9 cellular contexts compared by ENCODE assay signal in genomic region chr12:57588951-57589610, GRCh38. TPM values are rescaled to one million over a fixed set of nuclear protein-coding genes. Genes with fewer than 3 reads are reported as not detected.
DNase-seq lines count a peak whose midpoint lies in the region; ATAC-seq, FAIRE-seq and TF ChIP-seq lines count a peak whose summit lies in the region.
"Not testable (repeated sequence)": the region's sequence is repeated elsewhere in the genome, so short reads cannot be mapped to it uniquely, and the experiment has no call there.
"Had no signal": no experiment of that assay in that cellular context is flagged by ENCODE, and none has a peak within 500 bp of the region (broad histone marks: within the 10 kb centered on the region; RNA-seq: fewer than 3 reads in every experiment).

No MANE protein-coding gene starts in this region.

- H3K4me3 Mint-ChIP-seq in CD8-positive, alpha-beta T cell: peak overlapping the region; percentile 32
- H3K4me3 Mint-ChIP-seq in osteocyte (ENCODE audit: unreplicated experiment): peak overlapping the region; percentile 23

- not testable (repeated sequence) for H3K27ac ChIP-seq in CD8-positive, alpha-beta T cell (ENCODE audit: low read depth, low read length); HEK293 (ENCODE audit: extremely low read depth, low read depth, low read length); SJSA1; H1 (ENCODE audit: low read depth, low read length); thyroid gland

- not testable (repeated sequence) for H4K8ac ChIP-seq in H1 (ENCODE audit: extremely low read depth, insufficient read depth, low read length)

- ATAC-seq in CD8-positive, alpha-beta T cell: not testable (repeated sequence)

- TF ChIP-seq RAD21 in H1 (IDR thresholded peaks at IDR 0.05 in 1 of 2, conservative IDR thresholded peaks at IDR 0.05 in 1 of 2; ENCODE audit: low read depth in 2 of 2, low read length in 2 of 2): not testable (repeated sequence)

- not testable (repeated sequence) for H3K23ac ChIP-seq in H1 (ENCODE audit: insufficient read length)

- FAIRE-seq in H1 (lab: Jason Lieb, UNC): not testable (repeated sequence)

- not testable (repeated sequence) for H3K56ac ChIP-seq in H1 (replicated peaks; ENCODE audit: insufficient read length, low read depth, low read length)

- 0 out of 2 replicates have a peak overlapping the region, but pooled peaks have one; percentile 53 for H2AK5ac ChIP-seq in H1 (ENCODE audit: low read depth, low read length)

- intact Hi-C loops in CD8-positive, alpha-beta T cell (cut with DNase I, micrococcal nuclease): not testable (repeated sequence)
- intact Hi-C loops in thyroid gland (cut with DNase I): loop anchor here (10.0 kb wide), 1 partner anchor 106 kb away; the partner anchor contains the start of gene OS9

- DNase-seq in CD8-positive, alpha-beta T cell; H1 (ENCODE audit: low read depth in 1 of 2, low spot score in 2 of 2); osteocyte (ENCODE audit: extremely low spot score, unreplicated experiment): not testable (repeated sequence)
- DNase-seq in SJSA1 (ENCODE audit: low read depth in 1 of 2, low spot score in 2 of 2): peak; percentile 75 to 81
- peak; percentile 60 for DNase-seq in left kidney (ENCODE audit: low read depth, low spot score)
- DNase-seq in thyroid gland: peak; percentile 47 to 52

- not testable (repeated sequence) for H3K4me2 ChIP-seq in H1 (ENCODE audit: insufficient read depth in 1 of 2, low read depth in 2 of 2, low read length in 2 of 2)

- not testable (repeated sequence) for H2BK12ac ChIP-seq in H1 (ENCODE audit: low read depth, low read length)

- CTCF ChIA-PET in CD8-positive, alpha-beta T cell (lab: Charles Lee): interaction anchor here (0.8 to 1.2 kb wide), 2 partner anchors 13 to 32 kb away, joined by 3 to 4 read pairs; no protein-coding TSS in a partner anchor
- CTCF ChIA-PET in HEK293 (lab: Yijun Ruan, JAX) (interaction anchor here (1.0 to 1.6 kb wide), 2 partner anchors 8 to 32 kb away, joined by 4 to 5 read pairs; no protein-coding TSS in a partner anchor), H1 (lab: Charles Lee; ENCODE audit: partially characterized antibody) (interaction anchor here (1.5 to 6.1 kb wide), 4 partner anchors 18 to 137 kb away, joined by 3 to 40 read pairs (median 16); partner anchors contain the start of genes B4GALNT1 and DTX3)

- peaks cover 5 to 20% of the 10 kb centered on the region in 2 experiments; a peak in 3 of 4 replicates for H3K79me2 ChIP-seq in H1 (ENCODE audit: control insufficient read depth in 1 of 2, insufficient read depth in 2 of 2, low read length in 2 of 2)

- H3K9me3 Mint-ChIP-seq in CD8-positive, alpha-beta T cell; osteocyte (ENCODE audit: unreplicated experiment): not testable (repeated sequence)

- not testable (repeated sequence) for H3K27ac Mint-ChIP-seq in CD8-positive, alpha-beta T cell; osteocyte (ENCODE audit: unreplicated experiment)

- POLR2A ChIA-PET in CD8-positive, alpha-beta T cell (lab: Charles Lee): interaction anchor here (0.6 kb wide), 1 partner anchor 62 kb away, joined by 4 read pairs; no protein-coding TSS in a partner anchor
- POLR2A ChIA-PET in HEK293 (lab: Yijun Ruan, JAX): interaction anchor here (0.6 kb wide), 1 partner anchor 88 kb away, joined by 3 read pairs; no protein-coding TSS in a partner anchor
- POLR2A ChIA-PET in H1 (lab: Charles Lee; ENCODE audit: partially characterized antibody): interaction anchor here (0.6 to 6.2 kb wide), 3 partner anchors 15 to 973 kb away, joined by 3 to 60 read pairs (median 4); partner anchors contain the start of gene DTX3

- H3K36me3 Mint-ChIP-seq in CD8-positive, alpha-beta T cell; osteocyte (ENCODE audit: unreplicated experiment): not testable (repeated sequence)

- H2BK15ac ChIP-seq in H1 (ENCODE audit: low read length): not testable (repeated sequence)

- peaks cover 15% of the 10 kb centered on the region; the same call in 1 of the 2 replicates for H3K23me2 ChIP-seq in H1 (ENCODE audit: low read depth, low read length)

- H4K20me1 ChIP-seq in H1 (replicated peaks in 1 of 2; ENCODE audit: control insufficient read depth in 1 of 2, insufficient read depth in 2 of 2, low read length in 2 of 2): not testable (repeated sequence)

- H3K27me3 Mint-ChIP-seq in CD8-positive, alpha-beta T cell (ENCODE audit: low read depth): not testable (repeated sequence)
- peaks cover 14% of the 10 kb centered on the region for H3K27me3 Mint-ChIP-seq in osteocyte (ENCODE audit: unreplicated experiment)

- not testable (repeated sequence) for H3K9ac ChIP-seq in H1 (replicated peaks in 1 of 4; ENCODE audit: extremely low read depth in 1 of 4, low read depth in 3 of 4, low read length in 3 of 4)

- not testable (repeated sequence) for TF ChIP-seq EP300 in H1 (IDR thresholded peaks at IDR 0.05; ENCODE audit: borderline replicate concordance in 1 of 2, low read depth in 2 of 2, low read length in 2 of 2)

- H3K9me3 ChIP-seq in CD8-positive, alpha-beta T cell (ENCODE audit: low read length); HEK293 (ENCODE audit: control insufficient read depth, insufficient read depth, low read depth, low read length); SJSA1 (replicated peaks); H1 (ENCODE audit: insufficient read depth in 2 of 2, low read depth in 1 of 2, low read length in 1 of 2); thyroid gland: not testable (repeated sequence)

- H4K91ac ChIP-seq in H1 (replicated peaks; ENCODE audit: insufficient read length, low read length): not testable (repeated sequence)

- H3K4me1 Mint-ChIP-seq in CD8-positive, alpha-beta T cell (ENCODE audit: low read depth): peaks cover 32% of the 10 kb centered on the region
- peaks cover 19% of the 10 kb centered on the region for H3K4me1 Mint-ChIP-seq in osteocyte (ENCODE audit: unreplicated experiment)

- TF ChIP-seq POLR2A in H1 (IDR thresholded peaks at IDR 0.05; ENCODE audit: control extremely low read depth in 1 of 2, low read depth in 2 of 2, low read length in 2 of 2); thyroid gland (IDR thresholded peaks at IDR 0.05): not testable (repeated sequence)

- not testable (repeated sequence) for H3K27me3 ChIP-seq in CD8-positive, alpha-beta T cell (ENCODE audit: insufficient read depth, low read length); H1 (replicated peaks in 1 of 4; ENCODE audit: control insufficient read depth in 3 of 4, extremely low read depth in 1 of 4, insufficient read depth in 3 of 4, low read length in 3 of 4); thyroid gland
- H3K27me3 ChIP-seq in SJSA1 (replicated peaks): peaks cover 38% of the 10 kb centered on the region

- not testable (repeated sequence) for H3K79me1 ChIP-seq in H1 (ENCODE audit: low read depth, low read length)

- H3K4ac ChIP-seq in H1 (replicated peaks; ENCODE audit: insufficient read length, low read depth, low read length): not testable (repeated sequence)

- not testable (repeated sequence) for H2AFZ ChIP-seq in H1 (ENCODE audit: low read length)

- not testable (repeated sequence) for H3K36me3 ChIP-seq in CD8-positive, alpha-beta T cell (ENCODE audit: insufficient read depth, low read length); HEK293 (ENCODE audit: control insufficient read depth in 2 of 2, insufficient read depth in 1 of 2, low read length in 2 of 2); thyroid gland
- H3K36me3 ChIP-seq in SJSA1: peaks cover 13% of the 10 kb centered on the region
- peaks cover 0 to 11% (median 0%) of the 10 kb centered on the region in 4 experiments; a peak in 4 of 8 replicates for H3K36me3 ChIP-seq in H1 (ENCODE audit: control insufficient read depth in 2 of 4, insufficient read depth in 4 of 4, low read length in 3 of 4)

- H3K4me3 ChIP-seq in CD8-positive, alpha-beta T cell (ENCODE audit: low read depth, low read length); HEK293 (ENCODE audit: low read depth, low read length); SJSA1; H1 (ENCODE audit: extremely low read depth in 1 of 4, insufficient read depth in 2 of 4, low read depth in 3 of 4, low read length in 4 of 4); thyroid gland (replicated peaks in 1 of 3): not testable (repeated sequence)

- H2BK120ac ChIP-seq in H1 (replicated peaks; ENCODE audit: low read depth, low read length): not testable (repeated sequence)

- not testable (repeated sequence) for H4K5ac ChIP-seq in H1 (ENCODE audit: insufficient read length, low read depth, low read length)

- not testable (repeated sequence) for TF ChIP-seq CTCF in CD8-positive, alpha-beta T cell (IDR thresholded peaks at IDR 0.05); HEK293 (tag by site-specific recombination; IDR thresholded peaks at IDR 0.05); H1 (IDR thresholded peaks at IDR 0.05; ENCODE audit: control extremely low read depth in 1 of 3, insufficient read depth in 1 of 3, low read depth in 1 of 3, low read length in 3 of 3); osteocyte (IDR thresholded peaks at IDR 0.05); thyroid gland (IDR thresholded peaks at IDR 0.05)

- H2BK5ac ChIP-seq in H1 (ENCODE audit: low read depth, low read length): not testable (repeated sequence)

- H3K4me1 ChIP-seq in CD8-positive, alpha-beta T cell (ENCODE audit: insufficient read depth, low read length): peaks cover 23% of the 10 kb centered on the region
- not testable (repeated sequence) for H3K4me1 ChIP-seq in HEK293 (ENCODE audit: control insufficient read depth, insufficient read depth, low read length); H1 (replicated peaks in 1 of 4; ENCODE audit: control insufficient read depth in 3 of 4, insufficient read depth in 4 of 4, low read length in 3 of 4)
- H3K4me1 ChIP-seq in SJSA1 (replicated peaks) (peaks cover 24% of the 10 kb centered on the region), thyroid gland (peaks cover 11 to 26% of the 10 kb centered on the region in 2 donors)

- not testable (repeated sequence) for H2BK20ac ChIP-seq in H1 (ENCODE audit: low read length)

- H3K18ac ChIP-seq in H1 (ENCODE audit: extremely low read depth, low read length): not testable (repeated sequence)

- not testable (repeated sequence) for H3K14ac ChIP-seq in H1 (ENCODE audit: insufficient read length)

- WGBS in H1 (ENCODE audit: extremely low coverage in 1 of 2, insufficient coverage in 1 of 2, insufficient read length in 1 of 2, insufficient replicate concordance in 2 of 2, low coverage in 1 of 2, low lambda C conversion rate in 2 of 2, missing lambda C conversion rate in 1 of 2), 2 experiments: 91% methylated on average over 15 of the region's 15 CpGs; no CpG with 5 or more reads in 1 of the 2 experiments
- WGBS in thyroid gland, 2 donors: 69 to 75% methylated on average over 15 of the region's 15 CpGs

RNA-seq across cellular contexts. Expression of gene PIP4K2C, which starts 1.9 kb away (rescaled TPM):
- 10 to 100 TPM; 16.4 to 20.1 TPM for total RNA-seq in CD8-positive, alpha-beta T cell
- total RNA-seq in SJSA1 (2014; rRNA removed; shearing (Covaris generic)): 544 and 654 TPM in 2 replicates
- 21.4 and 27.1 TPM in 2 replicates for total RNA-seq in H1 (2021; fragmentation: NEBNext Ultra II Directional; extraction: Animal tissue kit (Norgen Biotek cat#: 25700))
- polyA plus RNA-seq in H1 (2011; rRNA removed): 21.0 and 25.0 TPM in 2 replicates
- polyA plus RNA-seq in H1 (2011; cell fraction: cytosol; rRNA removed): 21.8 TPM
- polyA plus RNA-seq in H1 (2011; cell fraction: nucleus; rRNA removed): 23.9 TPM
- polyA plus RNA-seq in H1 (2012, experiment 1 of 2): 19.5 to 27.9 TPM (median 22.1 TPM) in 4 replicates
- 16.5 TPM for polyA plus RNA-seq in H1 (2012, experiment 2 of 2)
- 14.6 TPM for polyA plus RNA-seq in H1 (2013, experiment 1 of 2)
- 15.9 TPM for polyA plus RNA-seq in H1 (2013, experiment 2 of 2)
- polyA minus RNA-seq in H1 (2011; rRNA and poly(A)+ RNA removed): 25.6 and 27.0 TPM in 2 replicates
- polyA minus RNA-seq in H1 (2011; cell fraction: cytosol; rRNA and poly(A)+ RNA removed): 16.4 TPM
- 11.0 TPM for polyA minus RNA-seq in H1 (2011; cell fraction: nucleus; rRNA and poly(A)+ RNA removed)
- total RNA-seq in osteocyte (30.4 and 34.9 TPM in 2 replicates), thyroid gland (10 to 100 TPM; 29.6 to 82.6 (median 59.2) TPM)

RNA-seq across cellular contexts. Expression of gene DTX3, which starts 15.5 kb away (rescaled TPM):
- total RNA-seq in CD8-positive, alpha-beta T cell: 10 to 100 TPM; 33.2 to 33.7 TPM
- 187 and 286 TPM in 2 replicates for total RNA-seq in SJSA1 (2014; rRNA removed; shearing (Covaris generic))
- 41.8 and 43.4 TPM in 2 replicates for total RNA-seq in H1 (2021; fragmentation: NEBNext Ultra II Directional; extraction: Animal tissue kit (Norgen Biotek cat#: 25700))
- 92.5 and 126 TPM in 2 replicates for polyA plus RNA-seq in H1 (2011; rRNA removed)
- 92.5 TPM for polyA plus RNA-seq in H1 (2011; cell fraction: cytosol; rRNA removed)
- polyA plus RNA-seq in H1 (2011; cell fraction: nucleus; rRNA removed): 373 TPM
- 66.9 to 71.1 TPM (median 70.4 TPM) in 4 replicates for polyA plus RNA-seq in H1 (2012, experiment 1 of 2)
- 45.9 TPM for polyA plus RNA-seq in H1 (2012, experiment 2 of 2)
- 41.7 TPM for polyA plus RNA-seq in H1 (2013, experiment 1 of 2)
- polyA plus RNA-seq in H1 (2013, experiment 2 of 2): 36.1 TPM
- 27.3 and 38.8 TPM in 2 replicates for polyA minus RNA-seq in H1 (2011; rRNA and poly(A)+ RNA removed)
- polyA minus RNA-seq in H1 (2011; cell fraction: cytosol; rRNA and poly(A)+ RNA removed): 31.0 TPM
- polyA minus RNA-seq in H1 (2011; cell fraction: nucleus; rRNA and poly(A)+ RNA removed): 52.0 TPM
- total RNA-seq in osteocyte (26.5 and 29.9 TPM in 2 replicates), thyroid gland (10 to 100 TPM; 29.2 to 42.0 (median 33.9) TPM)

RNA-seq across cellular contexts. Expression of gene ARHGEF25, which starts 22.2 kb away (rescaled TPM):
- total RNA-seq in CD8-positive, alpha-beta T cell: under 1 TPM; 0.33 to 0.36 TPM
- total RNA-seq in SJSA1 (2014; rRNA removed; shearing (Covaris generic)): 107 and 145 TPM in 2 replicates
- total RNA-seq in H1 (2021; fragmentation: NEBNext Ultra II Directional; extraction: Animal tissue kit (Norgen Biotek cat#: 25700)): 5.9 and 6.4 TPM in 2 replicates
- 8.6 and 8.8 TPM in 2 replicates for polyA plus RNA-seq in H1 (2011; rRNA removed)
- 11.8 TPM for polyA plus RNA-seq in H1 (2011; cell fraction: cytosol; rRNA removed)
- 45.7 TPM for polyA plus RNA-seq in H1 (2011; cell fraction: nucleus; rRNA removed)
- 11.8 to 18.3 TPM (median 17.0 TPM) in 4 replicates for polyA plus RNA-seq in H1 (2012, experiment 1 of 2)
- polyA plus RNA-seq in H1 (2012, experiment 2 of 2): 10.9 TPM
- 3.8 TPM for polyA plus RNA-seq in H1 (2013, experiment 1 of 2)
- 3.6 TPM for polyA plus RNA-seq in H1 (2013, experiment 2 of 2)
- polyA minus RNA-seq in H1 (2011; rRNA and poly(A)+ RNA removed): 4.3 and 9.0 TPM in 2 replicates
- 3.4 TPM for polyA minus RNA-seq in H1 (2011; cell fraction: cytosol; rRNA and poly(A)+ RNA removed)
- polyA minus RNA-seq in H1 (2011; cell fraction: nucleus; rRNA and poly(A)+ RNA removed): 7.1 TPM
- 25.8 and 27.6 TPM in 2 replicates for total RNA-seq in osteocyte
- 10 to 100 TPM in 1 of 4 donors, 1 to 10 TPM in 3; 3.3 to 25.8 (median 3.9) TPM for total RNA-seq in thyroid gland
- polyA plus RNA-seq: CD4-positive, alpha-beta memory T cell had no signal

RNA-seq across cellular contexts. Expression of gene KIF5A, which starts 39.2 kb away (rescaled TPM):
- under 1 TPM; 0.60 to 0.69 TPM for total RNA-seq in CD8-positive, alpha-beta T cell
- total RNA-seq in SJSA1 (2014; rRNA removed; shearing (Covaris generic)): 2.1 and 2.8 TPM in 2 replicates
- total RNA-seq in H1 (2021; fragmentation: NEBNext Ultra II Directional; extraction: Animal tissue kit (Norgen Biotek cat#: 25700)): 21.9 and 22.8 TPM in 2 replicates
- 10.7 and 11.7 TPM in 2 replicates for polyA plus RNA-seq in H1 (2011; rRNA removed)
- polyA plus RNA-seq in H1 (2011; cell fraction: cytosol; rRNA removed): 16.5 TPM
- 32.8 TPM for polyA plus RNA-seq in H1 (2011; cell fraction: nucleus; rRNA removed)
- 16.3 to 20.8 TPM (median 19.3 TPM) in 4 replicates for polyA plus RNA-seq in H1 (2012, experiment 1 of 2)
- polyA plus RNA-seq in H1 (2012, experiment 2 of 2): 3.2 TPM
- polyA plus RNA-seq in H1 (2013, experiment 1 of 2): 10.6 TPM
- 9.6 TPM for polyA plus RNA-seq in H1 (2013, experiment 2 of 2)
- polyA minus RNA-seq in H1 (2011; rRNA and poly(A)+ RNA removed): 19.8 and 21.8 TPM in 2 replicates
- 12.0 TPM for polyA minus RNA-seq in H1 (2011; cell fraction: cytosol; rRNA and poly(A)+ RNA removed)
- polyA minus RNA-seq in H1 (2011; cell fraction: nucleus; rRNA and poly(A)+ RNA removed): 18.9 TPM
- total RNA-seq in osteocyte: 0.43 and 0.73 TPM in 2 replicates
- under 1 TPM; 0.34 to 0.67 (median 0.51) TPM for total RNA-seq in thyroid gland
- total RNA-seq: G401 had no signal
- polyA plus RNA-seq: CD4-positive, alpha-beta memory T cell had no signal

RNA-seq across cellular contexts. Expression of gene DCTN2, which starts 42.1 kb away (rescaled TPM):
- 10 to 100 TPM; 39.2 to 43.3 TPM for total RNA-seq in CD8-positive, alpha-beta T cell
- 3,855 and 4,325 TPM in 2 replicates for total RNA-seq in SJSA1 (2014; rRNA removed; shearing (Covaris generic))
- 89.3 and 90.3 TPM in 2 replicates for total RNA-seq in H1 (2021; fragmentation: NEBNext Ultra II Directional; extraction: Animal tissue kit (Norgen Biotek cat#: 25700))
- polyA plus RNA-seq in H1 (2011; rRNA removed): 91.9 and 140 TPM in 2 replicates
- 111 TPM for polyA plus RNA-seq in H1 (2011; cell fraction: cytosol; rRNA removed)
- polyA plus RNA-seq in H1 (2011; cell fraction: nucleus; rRNA removed): 108 TPM
- 106 to 119 TPM (median 115 TPM) in 4 replicates for polyA plus RNA-seq in H1 (2012, experiment 1 of 2)
- polyA plus RNA-seq in H1 (2012, experiment 2 of 2): 135 TPM
- polyA plus RNA-seq in H1 (2013, experiment 1 of 2): 75.6 TPM
- polyA plus RNA-seq in H1 (2013, experiment 2 of 2): 79.1 TPM
- polyA minus RNA-seq in H1 (2011; rRNA and poly(A)+ RNA removed): 102 and 111 TPM in 2 replicates
- 113 TPM for polyA minus RNA-seq in H1 (2011; cell fraction: cytosol; rRNA and poly(A)+ RNA removed)
- polyA minus RNA-seq in H1 (2011; cell fraction: nucleus; rRNA and poly(A)+ RNA removed): 72.6 TPM
- total RNA-seq in osteocyte: 149 and 155 TPM in 2 replicates
- 100 to 1,000 TPM; 164 to 199 (median 193) TPM for total RNA-seq in thyroid gland
